ENCODE assay signal across 8 cellular contexts in the genomic region with DNA sequence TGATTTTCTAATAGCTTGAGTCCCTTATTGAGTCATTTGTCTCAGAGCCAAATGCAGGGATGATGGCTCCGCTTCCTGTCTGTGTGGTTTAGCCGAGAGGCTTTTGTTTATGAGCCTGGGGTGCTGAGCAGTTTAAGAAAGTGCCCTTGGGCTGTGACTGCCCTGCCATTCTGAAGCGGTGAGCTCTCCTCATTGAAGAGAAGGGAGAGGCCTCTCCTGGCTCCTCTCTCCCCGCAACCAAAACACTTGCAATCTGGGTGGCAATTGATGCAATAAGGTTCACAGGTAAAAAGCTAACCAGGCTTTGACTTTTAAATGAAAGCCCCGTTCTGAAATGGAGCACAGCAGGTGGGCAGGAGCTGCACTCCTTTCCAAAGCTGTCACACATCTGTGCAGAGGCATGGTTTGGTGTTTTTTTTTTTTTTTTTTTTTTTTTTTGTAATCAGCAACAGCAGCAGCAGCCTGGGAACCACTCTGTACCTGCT.
DNase-seq lines count a peak whose midpoint lies in the region; ATAC-seq and TF ChIP-seq lines count a peak whose summit lies in the region.

No MANE protein-coding gene starts in this region.

- H3K27ac Mint-ChIP-seq in T-helper 17 cell (peak overlapping the region; percentile 44), glutamatergic neuron (ENCODE audit: unreplicated experiment) (peak overlapping the region; percentile 72)

- H3K27ac ChIP-seq in prostate gland (no peak overlapping the region), upper lobe of left lung (no peak overlapping the region)

- H3K4me1 ChIP-seq in prostate gland (replicated peaks) (no peaks in the 10 kb centered on the region), upper lobe of left lung (no peaks in the 10 kb centered on the region)

- intact Hi-C loops in prostate gland (cut with DNase I) = no loop called here

- peaks cover 7% of the 10 kb centered on the region for H3K9me3 Mint-ChIP-seq in glutamatergic neuron (ENCODE audit: unreplicated experiment)

- H3K27me3 ChIP-seq in prostate gland (replicated peaks; ENCODE audit: insufficient read depth) (no peaks in the 10 kb centered on the region), upper lobe of left lung (no peaks in the 10 kb centered on the region)

- no peak for TF ChIP-seq POLR2A in prostate gland (IDR thresholded peaks at IDR 0.05)
- TF ChIP-seq POLR2A in upper lobe of left lung (IDR thresholded peaks at IDR 0.05) = no peak

- H3K27me3 Mint-ChIP-seq in T-helper 17 cell = no peaks in the 10 kb centered on the region
- H3K27me3 Mint-ChIP-seq in glutamatergic neuron (ENCODE audit: unreplicated experiment) = peaks cover 2% of the 10 kb centered on the region

- no peaks in the 10 kb centered on the region for H3K36me3 Mint-ChIP-seq in T-helper 17 cell (ENCODE audit: low read depth)
- no peaks in the 10 kb centered on the region for H3K36me3 Mint-ChIP-seq in glutamatergic neuron (ENCODE audit: unreplicated experiment)

- no peak for TF ChIP-seq EP300 in upper lobe of left lung (IDR thresholded peaks at IDR 0.05)

- H3K9me3 ChIP-seq in T-helper 17 cell (ENCODE audit: control insufficient read depth, low read length, poor library complexity, severe bottlenecking) = no peaks in the 10 kb centered on the region
- no peaks in the 10 kb centered on the region for H3K9me3 ChIP-seq in prostate gland
- no peaks in the 10 kb centered on the region for H3K9me3 ChIP-seq in upper lobe of left lung

- 38% methylated on average over 5 of the region's 5 CpGs for WGBS in prostate gland
- 45 to 49% methylated on average over 5 of the region's 5 CpGs for WGBS in upper lobe of left lung, 2 donors

- H3K36me3 ChIP-seq in prostate gland = no peaks in the 10 kb centered on the region
- no peaks in the 10 kb centered on the region for H3K36me3 ChIP-seq in upper lobe of left lung

- ATAC-seq in T-helper 17 cell (peak; percentile 76), HG03521 (IDR thresholded peaks at IDR 0.05; ENCODE audit: unreplicated experiment) (no peak), upper lobe of left lung (ENCODE audit: low FRiP score in 2 of 2) (no peak), HG03457 (IDR thresholded peaks at IDR 0.05; ENCODE audit: unreplicated experiment) (no peak)

- DNase-seq in AG10803 (ENCODE audit: low read depth) (peak; percentile 69), HCEC 1CT (peak; percentile 45), T-helper 17 cell (no peak), glutamatergic neuron (peak; percentile 24), prostate gland (ENCODE audit: low spot score) (no peak), upper lobe of left lung (no peak)

- H3K4me3 Mint-ChIP-seq in T-helper 17 cell (peak overlapping the region; percentile 10), glutamatergic neuron (ENCODE audit: unreplicated experiment) (peak overlapping the region; percentile 43)

- no peak overlapping the region for H3K4me3 ChIP-seq in AG10803 (ENCODE audit: low read length)
- no peak overlapping the region for H3K4me3 ChIP-seq in prostate gland
- no peak overlapping the region for H3K4me3 ChIP-seq in upper lobe of left lung

- H3K4me1 Mint-ChIP-seq in T-helper 17 cell = peaks cover 13% of the 10 kb centered on the region
- peaks cover 26% of the 10 kb centered on the region for H3K4me1 Mint-ChIP-seq in glutamatergic neuron (ENCODE audit: low read depth, unreplicated experiment)

- TF ChIP-seq CTCF in AG10803 (conservative IDR thresholded peaks at IDR 0.05; ENCODE audit: low read length) = no peak
- TF ChIP-seq CTCF in glutamatergic neuron (IDR thresholded peaks at IDR 0.05; ENCODE audit: partially characterized antibody, unreplicated experiment) = no peak
- no peak for TF ChIP-seq CTCF in prostate gland (IDR thresholded peaks at IDR 0.05)
- no peak for TF ChIP-seq CTCF in upper lobe of left lung (IDR thresholded peaks at IDR 0.05)

Comparison
In these comparisons a context has a peak if more than half of its experiments do, and no peak if none do; other contexts are left out.
1. DNase-seq: peak in AG10803 (single experiment), HCEC 1CT (single experiment) and glutamatergic neuron (single experiment); none in T-helper 17 cell (0 of 3), prostate gland (single experiment) and upper lobe of left lung (0 of 2).